16 cellular contexts compared by ENCODE assay signal in genomic region chr1:71638081-71638766, GRCh38.
DNase-seq lines count a peak whose midpoint lies in the region; TF ChIP-seq lines count a peak whose summit lies in the region.
"Had no signal": no experiment of that assay in that cellular context is flagged by ENCODE, and none has a peak within 500 bp of the region (broad histone marks: within the 10 kb centered on the region; RNA-seq: fewer than 3 reads in every experiment).

No MANE protein-coding gene starts in this region.

- POLR2A ChIA-PET in AG04450 (lab: Yijun Ruan, JAX) = no interaction called here

- CTCF ChIA-PET in AG04450 (lab: Charles Lee) = no interaction called here

- H3K9me3 ChIP-seq in AG04450 (ENCODE audit: control insufficient read depth, insufficient read depth, low read length) = no peaks in the 10 kb centered on the region; the same call in 1 of the 2 replicates
- H3K9me3 ChIP-seq: lower lobe of right lung had no signal

- TF ChIP-seq CTCF in AG04450 (IDR thresholded peaks at IDR 0.05; ENCODE audit: low read depth, low read length) (no peak), choroid plexus epithelial cell (conservative IDR thresholded peaks at IDR 0.05; ENCODE audit: low read depth, low read length) (no peak), GM20000 (IDR thresholded peaks at IDR 0.05; ENCODE audit: extremely low read depth, missing control alignments) (no peak)

- H3K4me3 ChIP-seq in AG04450 (ENCODE audit: low read depth, low read length) = no peak overlapping the region
- no peak overlapping the region for H3K4me3 ChIP-seq in choroid plexus epithelial cell (ENCODE audit: low read depth, low read length)
- H3K4me3 ChIP-seq: GM23338, lower lobe of right lung had no signal

- H3K27me3 ChIP-seq in AG04450 (ENCODE audit: control insufficient read depth, insufficient read depth, low read length) = no peaks in the 10 kb centered on the region

- DNase-seq in AG04450 (ENCODE audit: low read depth, low spot score) (peak; percentile 33), HT1080 (ENCODE audit: low read depth) (peak; percentile 56), choroid plexus epithelial cell (ENCODE audit: low read depth) (peak; percentile 7), iris pigment epithelial cell (ENCODE audit: low read depth) (peak; percentile 61), Ammon's horn (ENCODE audit: low spot score) (no peak), GM20000 (ENCODE audit: low spot score) (no peak), NCI-H1694 (lab: John Stamatoyannopoulos, UW) (no peak)
- no peak for DNase-seq in effector CD4-positive, alpha-beta T cell
- DNase-seq: activated CD4-positive, alpha-beta T cell treated with anti-CD3 and anti-CD28 coated beads, Interleukin-2, amount 50 U/mL, for 4 hours; lower lobe of right lung; NCI-H1092 treated with DMSO at 0.1 percent for 48 hours; NK-92 treated with Interleukin-12 subunit alpha and Interleukin-12 subunit beta, amount 100 ng/mL, for 24 hours; retina; stimulated activated CD4-positive, alpha-beta T cell treated with anti-CD3 and anti-CD28 coated beads, Interleukin-2, amount 100 ng/mL, for 48 hours; stimulated activated CD8-positive, alpha-beta memory T cell treated with anti-CD3 and anti-CD28 coated beads, Interleukin-4, amount 100 ng/mL, for 48 hours had no signal

- H3K27ac ChIP-seq in AG04450 (ENCODE audit: low read depth, low read length) = no peak overlapping the region
- H3K27ac ChIP-seq: lower lobe of right lung had no signal

Comparison
In these comparisons a context has a peak if more than half of its experiments do, and no peak if none do; other contexts are left out.
1. DNase-seq: peak in AG04450 (single experiment), HT1080 (single experiment), choroid plexus epithelial cell (single experiment) and iris pigment epithelial cell (single experiment); none in Ammon's horn (single experiment), effector CD4-positive, alpha-beta T cell (single experiment), GM20000 (single experiment) and NCI-H1694 (single experiment).